In the genomic region with DNA sequence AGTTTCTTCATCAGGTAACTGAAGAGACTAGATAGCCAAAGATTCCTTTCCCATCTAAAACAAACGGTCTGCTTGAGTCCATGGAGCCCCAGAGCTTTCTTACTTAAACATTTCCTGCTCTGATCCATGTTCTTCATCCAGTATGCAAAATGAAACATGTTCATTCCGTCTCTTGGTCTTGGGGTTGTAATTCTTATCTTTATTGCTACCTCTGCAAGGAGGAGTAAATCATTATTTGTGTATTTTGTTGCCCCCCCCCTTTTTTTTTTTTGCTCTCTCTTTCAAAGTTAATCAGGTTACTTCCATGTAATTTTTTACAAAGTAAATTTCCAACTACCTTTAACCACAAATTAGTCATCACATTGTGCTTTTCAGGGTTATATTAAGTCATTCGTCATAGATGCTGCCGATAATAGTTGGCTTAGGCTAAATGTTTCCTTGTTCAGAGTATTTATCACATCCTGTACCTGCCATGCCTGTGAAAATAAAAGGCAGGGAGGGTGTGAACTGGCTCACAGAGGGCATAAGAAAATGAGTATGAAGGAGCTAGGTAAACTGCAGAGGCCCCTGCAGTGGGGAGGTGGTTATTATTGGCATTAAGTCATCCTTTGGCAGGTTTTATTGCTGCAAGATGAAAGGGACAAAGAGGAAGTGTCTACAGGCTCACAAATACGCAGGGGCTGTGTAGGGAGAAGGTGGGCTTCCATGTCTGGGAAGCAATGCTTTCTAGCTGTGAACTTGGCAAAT, we compare ENCODE assay signal across 9 cellular contexts.
DNase-seq lines count a peak whose midpoint lies in the region; ATAC-seq and TF ChIP-seq lines count a peak whose summit lies in the region.
"Had no signal": no experiment of that assay in that cellular context is flagged by ENCODE, and none has a peak within 500 bp of the region (broad histone marks: within the 10 kb centered on the region; RNA-seq: fewer than 3 reads in every experiment).

No MANE protein-coding gene starts in this region.

- no peak overlapping the region for H3K23ac ChIP-seq in neuronal stem cell (ENCODE audit: low read depth, low read length, poor library complexity)

- no peak overlapping the region for H4K8ac ChIP-seq in neuronal stem cell (ENCODE audit: low read depth, low read length)

- H2BK12ac ChIP-seq in neuronal stem cell (ENCODE audit: low read length): no peak overlapping the region

- H3K18ac ChIP-seq in neuronal stem cell (ENCODE audit: low read length): no peak overlapping the region

- H3K27ac ChIP-seq in RWPE2 (ENCODE audit: poor library complexity, severe bottlenecking) (peak overlapping the region; percentile 68), neuronal stem cell (replicated peaks; ENCODE audit: low read length) (no peak overlapping the region)
- H3K27ac ChIP-seq: right lobe of liver had no signal

- ATAC-seq in RWPE2 (ENCODE audit: low read depth): peak; percentile 100

- DNase-seq in HT1080 (ENCODE audit: low read depth) (peak; percentile 96), RWPE2 (ENCODE audit: low spot score) (peak; percentile 74), dermis blood vessel endothelial cell (peak; percentile 95), neuronal stem cell (ENCODE audit: low spot score) (no peak), NCI-H128 (lab: John Stamatoyannopoulos, UW; ENCODE audit: unreplicated experiment) (no peak), foreskin fibroblast (no peak)
- DNase-seq in stimulated activated CD4-positive, alpha-beta T cell treated with anti-CD3 and anti-CD28 coated beads, Interleukin-15, amount 100 ng/mL, for 24 hours: peak; percentile 51
- DNase-seq: right lobe of liver had no signal

- no peak overlapping the region for H3K4ac ChIP-seq in neuronal stem cell (ENCODE audit: low read length)

- whole genome bisulfite sequencing in neuronal stem cell (ENCODE audit: extremely low coverage in 2 of 2, insufficient read length in 2 of 2, insufficient replicate concordance in 1 of 2), 2 donors: no CpG with 5 or more reads among the region's 5 CpGs

- H2AK5ac ChIP-seq in neuronal stem cell (ENCODE audit: low read depth, low read length): no peak overlapping the region

- H2AFZ ChIP-seq in neuronal stem cell (ENCODE audit: low read length): no peak overlapping the region

- H3K27me3 ChIP-seq in RWPE2 (ENCODE audit: insufficient read depth, poor library complexity, severe bottlenecking) (no peaks in the 10 kb centered on the region), neuronal stem cell (ENCODE audit: control insufficient read depth in 3 of 3, insufficient read depth in 3 of 3, low read depth in 1 of 3, low read length in 3 of 3) (no peaks in the 10 kb centered on the region)
- H3K27me3 ChIP-seq: right lobe of liver had no signal

- H3K4me1 ChIP-seq in RWPE2 (ENCODE audit: insufficient read depth, poor library complexity, severe bottlenecking) (peaks cover 22% of the 10 kb centered on the region), neuronal stem cell (ENCODE audit: control insufficient read depth in 2 of 2, insufficient read depth in 1 of 2, low read depth in 1 of 2, low read length in 2 of 2) (peaks cover 0 to 5% of the 10 kb centered on the region in 2 donors)
- H3K4me1 ChIP-seq: HAP-1, right lobe of liver had no signal

- H4K91ac ChIP-seq in neuronal stem cell (ENCODE audit: low read depth, low read length, poor library complexity): no peak overlapping the region

- H3K4me3 ChIP-seq in RWPE2 (ENCODE audit: severe bottlenecking) (no peak overlapping the region), neuronal stem cell (ENCODE audit: low read length in 2 of 2) (no peak overlapping the region), foreskin fibroblast (ENCODE audit: low read depth in 1 of 2, low read length in 2 of 2) (no peak overlapping the region)
- H3K4me3 ChIP-seq: HAP-1, right lobe of liver had no signal

- TF ChIP-seq CTCF in RWPE2 (IDR thresholded peaks at IDR 0.05; ENCODE audit: poor library complexity, severe bottlenecking): no peak
- TF ChIP-seq CTCF in foreskin fibroblast (IDR thresholded peaks at IDR 0.05; ENCODE audit: low read depth, low read length): no peak

- no peak overlapping the region for H2BK120ac ChIP-seq in neuronal stem cell (ENCODE audit: low read depth, low read length)

- no peak overlapping the region for H2BK5ac ChIP-seq in neuronal stem cell (ENCODE audit: low read length)

- H3K36me3 ChIP-seq in RWPE2 (ENCODE audit: low read depth): no peaks in the 10 kb centered on the region
- H3K36me3 ChIP-seq in neuronal stem cell (replicated peaks in 1 of 2; ENCODE audit: control insufficient read depth in 2 of 2, insufficient read depth in 2 of 2, low read length in 2 of 2): peaks cover 0 to 2% of the 10 kb centered on the region in 2 donors
- H3K36me3 ChIP-seq: HAP-1, right lobe of liver had no signal

- no peaks in the 10 kb centered on the region for H3K79me1 ChIP-seq in neuronal stem cell (ENCODE audit: low read depth, low read length)

- no peak overlapping the region for H2BK15ac ChIP-seq in neuronal stem cell (ENCODE audit: low read length)

- no peak overlapping the region for H3K9ac ChIP-seq in neuronal stem cell (ENCODE audit: low read depth, low read length, poor library complexity)

- H3K9me3 ChIP-seq in RWPE2 (ENCODE audit: severe bottlenecking): no peaks in the 10 kb centered on the region
- peaks cover 0 to 2% of the 10 kb centered on the region in 2 donors for H3K9me3 ChIP-seq in neuronal stem cell (replicated peaks in 1 of 2; ENCODE audit: control insufficient read depth in 2 of 2, insufficient read depth in 1 of 2, low read depth in 1 of 2, low read length in 2 of 2)
- H3K9me3 ChIP-seq: HAP-1, right lobe of liver had no signal

- H3K4me2 ChIP-seq in neuronal stem cell (ENCODE audit: insufficient read depth, low read length, poor library complexity, severe bottlenecking): no peak overlapping the region

- no peak overlapping the region for H3K14ac ChIP-seq in neuronal stem cell (ENCODE audit: low read length)

Comparison
In these comparisons a context has a peak if more than half of its experiments do, and no peak if none do; other contexts are left out.
1. DNase-seq: peak in HT1080 (single experiment), RWPE2 (single experiment), dermis blood vessel endothelial cell (single experiment) and stimulated activated CD4-positive, alpha-beta T cell treated with anti-CD3 and anti-CD28 coated beads, Interleukin-15, amount 100 ng/mL, for 24 hours (single experiment); none in neuronal stem cell (single experiment), NCI-H128 (single experiment) and foreskin fibroblast (0 of 2).